ENCODE assay signal across 1 cellular context in the genomic region with DNA sequence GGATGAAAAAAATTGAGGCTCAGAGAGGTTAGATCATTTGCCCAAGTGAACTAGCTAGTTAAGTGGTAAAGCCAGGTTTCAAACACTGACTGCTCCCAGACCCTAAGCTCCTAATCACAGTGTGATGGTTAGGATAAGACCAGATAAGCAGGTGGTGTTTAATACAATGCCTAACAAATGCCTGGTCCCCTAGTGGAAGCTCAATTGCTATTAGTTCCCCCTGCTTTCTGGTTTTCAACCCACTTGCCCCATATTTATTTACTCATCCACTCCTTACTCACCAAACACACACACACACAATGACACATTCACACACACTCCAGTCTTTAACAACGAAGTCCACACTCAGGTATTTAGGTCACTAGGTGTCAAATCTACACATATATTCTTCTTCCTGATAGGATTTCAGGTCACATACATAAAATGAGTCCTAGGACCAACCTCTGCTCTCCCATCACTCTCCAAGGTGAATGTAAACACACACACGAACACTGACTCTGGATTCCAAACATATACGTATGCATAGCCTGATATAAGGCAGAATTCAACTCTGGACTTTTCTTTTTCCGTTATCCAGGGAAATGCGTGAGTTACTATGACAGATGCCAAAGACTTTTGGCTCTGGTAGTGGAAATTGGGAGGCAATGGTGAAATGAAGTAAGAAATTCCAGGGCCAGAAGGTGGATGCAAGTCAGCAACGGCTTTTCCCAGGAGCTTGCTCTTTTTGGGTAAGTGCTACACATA.
TF ChIP-seq lines count a peak whose summit lies in the region.

No MANE protein-coding gene starts in this region.

TF ChIP-seq in HepG2, 621 proteins besides CTCF, POLR2A, EP300 and RAD21 (continues in another document):
- TF ChIP-seq, protein P1, sequence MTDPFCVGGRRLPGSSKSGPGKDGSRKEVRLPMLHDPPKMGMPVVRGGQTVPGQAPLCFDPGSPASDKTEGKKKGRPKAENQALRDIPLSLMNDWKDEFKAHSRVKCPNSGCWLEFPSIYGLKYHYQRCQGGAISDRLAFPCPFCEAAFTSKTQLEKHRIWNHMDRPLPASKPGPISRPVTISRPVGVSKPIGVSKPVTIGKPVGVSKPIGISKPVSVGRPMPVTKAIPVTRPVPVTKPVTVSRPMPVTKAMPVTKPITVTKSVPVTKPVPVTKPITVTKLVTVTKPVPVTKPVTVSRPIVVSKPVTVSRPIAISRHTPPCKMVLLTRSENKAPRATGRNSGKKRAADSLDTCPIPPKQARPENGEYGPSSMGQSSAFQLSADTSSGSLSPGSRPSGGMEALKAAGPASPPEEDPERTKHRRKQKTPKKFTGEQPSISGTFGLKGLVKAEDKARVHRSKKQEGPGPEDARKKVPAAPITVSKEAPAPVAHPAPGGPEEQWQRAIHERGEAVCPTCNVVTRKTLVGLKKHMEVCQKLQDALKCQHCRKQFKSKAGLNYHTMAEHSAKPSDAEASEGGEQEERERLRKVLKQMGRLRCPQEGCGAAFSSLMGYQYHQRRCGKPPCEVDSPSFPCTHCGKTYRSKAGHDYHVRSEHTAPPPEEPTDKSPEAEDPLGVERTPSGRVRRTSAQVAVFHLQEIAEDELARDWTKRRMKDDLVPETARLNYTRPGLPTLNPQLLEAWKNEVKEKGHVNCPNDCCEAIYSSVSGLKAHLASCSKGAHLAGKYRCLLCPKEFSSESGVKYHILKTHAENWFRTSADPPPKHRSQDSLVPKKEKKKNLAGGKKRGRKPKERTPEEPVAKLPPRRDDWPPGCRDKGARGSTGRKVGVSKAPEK (CRISPR knock-in tag; IDR thresholded peaks at IDR 0.05; ENCODE audit: borderline replicate concordance): no peak
- TF ChIP-seq, protein P2, sequence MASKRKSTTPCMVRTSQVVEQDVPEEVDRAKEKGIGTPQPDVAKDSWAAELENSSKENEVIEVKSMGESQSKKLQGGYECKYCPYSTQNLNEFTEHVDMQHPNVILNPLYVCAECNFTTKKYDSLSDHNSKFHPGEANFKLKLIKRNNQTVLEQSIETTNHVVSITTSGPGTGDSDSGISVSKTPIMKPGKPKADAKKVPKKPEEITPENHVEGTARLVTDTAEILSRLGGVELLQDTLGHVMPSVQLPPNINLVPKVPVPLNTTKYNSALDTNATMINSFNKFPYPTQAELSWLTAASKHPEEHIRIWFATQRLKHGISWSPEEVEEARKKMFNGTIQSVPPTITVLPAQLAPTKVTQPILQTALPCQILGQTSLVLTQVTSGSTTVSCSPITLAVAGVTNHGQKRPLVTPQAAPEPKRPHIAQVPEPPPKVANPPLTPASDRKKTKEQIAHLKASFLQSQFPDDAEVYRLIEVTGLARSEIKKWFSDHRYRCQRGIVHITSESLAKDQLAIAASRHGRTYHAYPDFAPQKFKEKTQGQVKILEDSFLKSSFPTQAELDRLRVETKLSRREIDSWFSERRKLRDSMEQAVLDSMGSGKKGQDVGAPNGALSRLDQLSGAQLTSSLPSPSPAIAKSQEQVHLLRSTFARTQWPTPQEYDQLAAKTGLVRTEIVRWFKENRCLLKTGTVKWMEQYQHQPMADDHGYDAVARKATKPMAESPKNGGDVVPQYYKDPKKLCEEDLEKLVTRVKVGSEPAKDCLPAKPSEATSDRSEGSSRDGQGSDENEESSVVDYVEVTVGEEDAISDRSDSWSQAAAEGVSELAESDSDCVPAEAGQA (IDR thresholded peaks at IDR 0.05; ENCODE audit: low read depth): 0 out of 2 replicates have a peak, but pooled peaks have one; percentile 23
- TF ChIP-seq, protein P2 (CRISPR knock-in tag; IDR thresholded peaks at IDR 0.05; ENCODE audit: borderline replicate concordance): no peak
- TF ChIP-seq ZFP82 (CRISPR knock-in tag; IDR thresholded peaks at IDR 0.05; ENCODE audit: borderline replicate concordance) (peak; percentile 61; the same call in 1 of the 2 replicates), ZNF256 (CRISPR knock-in tag; conservative IDR thresholded peaks at IDR 0.05) (peak; percentile 72; the same call in 1 of the 2 replicates), SMC3 (IDR thresholded peaks at IDR 0.05; ENCODE audit: low read length) (0 out of 2 replicates have a peak, but pooled peaks have one; percentile 1), PAWR (CRISPR knock-in tag; IDR thresholded peaks at IDR 0.05; ENCODE audit: borderline replicate concordance) (no peak), FOXK2 (IDR thresholded peaks at IDR 0.05) (peak; percentile 44; the same call in 1 of the 2 replicates), CCAR2 (optimal IDR thresholded peaks at IDR 0.05; ENCODE audit: low read depth, low read length) (no peak), FOXA3 (CRISPR knock-in tag; IDR thresholded peaks at IDR 0.05) (peak; percentile 46; the same call in 1 of the 2 replicates), THYN1 (CRISPR knock-in tag; IDR thresholded peaks at IDR 0.05; ENCODE audit: borderline replicate concordance, low read depth) (0 out of 2 replicates have a peak, but pooled peaks have one; percentile 64), FOXA1 (IDR thresholded peaks at IDR 0.05) (no peak), FOXA1 (CRISPR knock-in tag; IDR thresholded peaks at IDR 0.05) (peak; percentile 39; the same call in 1 of the 2 replicates), ZNF615 (CRISPR knock-in tag; IDR thresholded peaks at IDR 0.05; ENCODE audit: borderline replicate concordance) (0 out of 2 replicates have a peak, but pooled peaks have one; percentile 30), EHMT2 (IDR thresholded peaks at IDR 0.05; ENCODE audit: borderline replicate concordance, low read depth, low read length) (peak; percentile 32; the same call in 1 of the 2 replicates), ZFAT (CRISPR knock-in tag; conservative IDR thresholded peaks at IDR 0.05) (no peak), ZNF572 (CRISPR knock-in tag; IDR thresholded peaks at IDR 0.05) (no peak), SOX6 (IDR thresholded peaks at IDR 0.05) (no peak), SOX6 (CRISPR knock-in tag; IDR thresholded peaks at IDR 0.05) (peak; percentile 11; the same call in 1 of the 2 replicates), FOXP1 (IDR thresholded peaks at IDR 0.05) (peak; percentile 56; the same call in 1 of the 2 replicates), FOXP1 (CRISPR knock-in tag; IDR thresholded peaks at IDR 0.05) (peak; percentile 12; the same call in 1 of the 2 replicates), CREB1 (IDR thresholded peaks at IDR 0.05) (0 out of 2 replicates have a peak, but pooled peaks have one; percentile 17), CREB1 (CRISPR knock-in tag; IDR thresholded peaks at IDR 0.05) (no peak), ZNF816 (CRISPR knock-in tag; IDR thresholded peaks at IDR 0.05; ENCODE audit: borderline replicate concordance) (0 out of 2 replicates have a peak, but pooled peaks have one; percentile 24)
- TF ChIP-seq, protein P3, sequence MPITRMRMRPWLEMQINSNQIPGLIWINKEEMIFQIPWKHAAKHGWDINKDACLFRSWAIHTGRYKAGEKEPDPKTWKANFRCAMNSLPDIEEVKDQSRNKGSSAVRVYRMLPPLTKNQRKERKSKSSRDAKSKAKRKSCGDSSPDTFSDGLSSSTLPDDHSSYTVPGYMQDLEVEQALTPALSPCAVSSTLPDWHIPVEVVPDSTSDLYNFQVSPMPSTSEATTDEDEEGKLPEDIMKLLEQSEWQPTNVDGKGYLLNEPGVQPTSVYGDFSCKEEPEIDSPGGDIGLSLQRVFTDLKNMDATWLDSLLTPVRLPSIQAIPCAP (CRISPR knock-in tag; IDR thresholded peaks at IDR 0.05; ENCODE audit: low read depth): no peak
- TF ChIP-seq, protein P4, sequence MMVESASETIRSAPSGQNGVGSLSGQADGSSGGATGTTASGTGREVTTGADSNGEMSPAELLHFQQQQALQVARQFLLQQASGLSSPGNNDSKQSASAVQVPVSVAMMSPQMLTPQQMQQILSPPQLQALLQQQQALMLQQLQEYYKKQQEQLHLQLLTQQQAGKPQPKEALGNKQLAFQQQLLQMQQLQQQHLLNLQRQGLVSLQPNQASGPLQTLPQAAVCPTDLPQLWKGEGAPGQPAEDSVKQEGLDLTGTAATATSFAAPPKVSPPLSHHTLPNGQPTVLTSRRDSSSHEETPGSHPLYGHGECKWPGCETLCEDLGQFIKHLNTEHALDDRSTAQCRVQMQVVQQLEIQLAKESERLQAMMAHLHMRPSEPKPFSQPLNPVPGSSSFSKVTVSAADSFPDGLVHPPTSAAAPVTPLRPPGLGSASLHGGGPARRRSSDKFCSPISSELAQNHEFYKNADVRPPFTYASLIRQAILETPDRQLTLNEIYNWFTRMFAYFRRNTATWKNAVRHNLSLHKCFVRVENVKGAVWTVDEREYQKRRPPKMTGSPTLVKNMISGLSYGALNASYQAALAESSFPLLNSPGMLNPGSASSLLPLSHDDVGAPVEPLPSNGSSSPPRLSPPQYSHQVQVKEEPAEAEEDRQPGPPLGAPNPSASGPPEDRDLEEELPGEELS (CRISPR knock-in tag; IDR thresholded peaks at IDR 0.05): peak; percentile 35; the same call in 1 of the 2 replicates
- TF ChIP-seq, protein P5, sequence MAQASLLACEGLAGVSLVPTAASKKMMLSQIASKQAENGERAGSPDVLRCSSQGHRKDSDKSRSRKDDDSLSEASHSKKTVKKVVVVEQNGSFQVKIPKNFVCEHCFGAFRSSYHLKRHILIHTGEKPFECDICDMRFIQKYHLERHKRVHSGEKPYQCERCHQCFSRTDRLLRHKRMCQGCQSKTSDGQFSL (CRISPR knock-in tag; IDR thresholded peaks at IDR 0.05): no peak
- TF ChIP-seq, protein P6, sequence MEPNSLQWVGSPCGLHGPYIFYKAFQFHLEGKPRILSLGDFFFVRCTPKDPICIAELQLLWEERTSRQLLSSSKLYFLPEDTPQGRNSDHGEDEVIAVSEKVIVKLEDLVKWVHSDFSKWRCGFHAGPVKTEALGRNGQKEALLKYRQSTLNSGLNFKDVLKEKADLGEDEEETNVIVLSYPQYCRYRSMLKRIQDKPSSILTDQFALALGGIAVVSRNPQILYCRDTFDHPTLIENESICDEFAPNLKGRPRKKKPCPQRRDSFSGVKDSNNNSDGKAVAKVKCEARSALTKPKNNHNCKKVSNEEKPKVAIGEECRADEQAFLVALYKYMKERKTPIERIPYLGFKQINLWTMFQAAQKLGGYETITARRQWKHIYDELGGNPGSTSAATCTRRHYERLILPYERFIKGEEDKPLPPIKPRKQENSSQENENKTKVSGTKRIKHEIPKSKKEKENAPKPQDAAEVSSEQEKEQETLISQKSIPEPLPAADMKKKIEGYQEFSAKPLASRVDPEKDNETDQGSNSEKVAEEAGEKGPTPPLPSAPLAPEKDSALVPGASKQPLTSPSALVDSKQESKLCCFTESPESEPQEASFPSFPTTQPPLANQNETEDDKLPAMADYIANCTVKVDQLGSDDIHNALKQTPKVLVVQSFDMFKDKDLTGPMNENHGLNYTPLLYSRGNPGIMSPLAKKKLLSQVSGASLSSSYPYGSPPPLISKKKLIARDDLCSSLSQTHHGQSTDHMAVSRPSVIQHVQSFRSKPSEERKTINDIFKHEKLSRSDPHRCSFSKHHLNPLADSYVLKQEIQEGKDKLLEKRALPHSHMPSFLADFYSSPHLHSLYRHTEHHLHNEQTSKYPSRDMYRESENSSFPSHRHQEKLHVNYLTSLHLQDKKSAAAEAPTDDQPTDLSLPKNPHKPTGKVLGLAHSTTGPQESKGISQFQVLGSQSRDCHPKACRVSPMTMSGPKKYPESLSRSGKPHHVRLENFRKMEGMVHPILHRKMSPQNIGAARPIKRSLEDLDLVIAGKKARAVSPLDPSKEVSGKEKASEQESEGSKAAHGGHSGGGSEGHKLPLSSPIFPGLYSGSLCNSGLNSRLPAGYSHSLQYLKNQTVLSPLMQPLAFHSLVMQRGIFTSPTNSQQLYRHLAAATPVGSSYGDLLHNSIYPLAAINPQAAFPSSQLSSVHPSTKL (CRISPR knock-in tag; IDR thresholded peaks at IDR 0.05): 0 out of 2 replicates have a peak, but pooled peaks have one; percentile 10
- TF ChIP-seq, protein P7, sequence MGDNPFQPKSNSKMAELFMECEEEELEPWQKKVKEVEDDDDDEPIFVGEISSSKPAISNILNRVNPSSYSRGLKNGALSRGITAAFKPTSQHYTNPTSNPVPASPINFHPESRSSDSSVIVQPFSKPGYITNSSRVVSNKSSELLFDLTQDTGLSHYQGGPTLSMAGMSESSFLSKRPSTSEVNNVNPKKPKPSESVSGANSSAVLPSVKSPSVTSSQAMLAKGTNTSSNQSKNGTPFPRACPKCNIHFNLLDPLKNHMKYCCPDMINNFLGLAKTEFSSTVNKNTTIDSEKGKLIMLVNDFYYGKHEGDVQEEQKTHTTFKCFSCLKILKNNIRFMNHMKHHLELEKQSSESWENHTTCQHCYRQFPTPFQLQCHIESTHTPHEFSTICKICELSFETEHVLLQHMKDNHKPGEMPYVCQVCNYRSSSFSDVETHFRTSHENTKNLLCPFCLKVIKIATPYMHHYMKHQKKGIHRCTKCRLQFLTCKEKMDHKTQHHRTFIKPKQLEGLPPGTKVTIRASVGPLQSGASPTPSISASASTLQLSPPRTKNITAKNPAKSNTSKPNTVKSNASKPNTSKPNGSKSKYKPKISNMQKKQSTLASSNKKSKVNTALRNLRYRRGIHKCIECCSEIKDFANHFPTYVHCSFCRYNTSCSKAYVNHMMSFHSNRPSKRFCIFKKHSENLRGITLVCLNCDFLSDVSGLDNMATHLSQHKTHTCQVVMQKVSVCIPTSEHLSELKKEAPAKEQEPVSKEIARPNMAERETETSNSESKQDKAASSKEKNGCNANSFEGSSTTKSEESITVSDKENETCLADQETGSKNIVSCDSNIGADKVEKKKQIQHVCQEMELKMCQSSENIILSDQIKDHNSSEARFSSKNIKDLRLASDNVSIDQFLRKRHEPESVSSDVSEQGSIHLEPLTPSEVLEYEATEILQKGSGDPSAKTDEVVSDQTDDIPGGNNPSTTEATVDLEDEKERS (CRISPR knock-in tag; IDR thresholded peaks at IDR 0.05): peak; percentile 5; the same call in 1 of the 2 replicates
- TF ChIP-seq, protein P8, sequence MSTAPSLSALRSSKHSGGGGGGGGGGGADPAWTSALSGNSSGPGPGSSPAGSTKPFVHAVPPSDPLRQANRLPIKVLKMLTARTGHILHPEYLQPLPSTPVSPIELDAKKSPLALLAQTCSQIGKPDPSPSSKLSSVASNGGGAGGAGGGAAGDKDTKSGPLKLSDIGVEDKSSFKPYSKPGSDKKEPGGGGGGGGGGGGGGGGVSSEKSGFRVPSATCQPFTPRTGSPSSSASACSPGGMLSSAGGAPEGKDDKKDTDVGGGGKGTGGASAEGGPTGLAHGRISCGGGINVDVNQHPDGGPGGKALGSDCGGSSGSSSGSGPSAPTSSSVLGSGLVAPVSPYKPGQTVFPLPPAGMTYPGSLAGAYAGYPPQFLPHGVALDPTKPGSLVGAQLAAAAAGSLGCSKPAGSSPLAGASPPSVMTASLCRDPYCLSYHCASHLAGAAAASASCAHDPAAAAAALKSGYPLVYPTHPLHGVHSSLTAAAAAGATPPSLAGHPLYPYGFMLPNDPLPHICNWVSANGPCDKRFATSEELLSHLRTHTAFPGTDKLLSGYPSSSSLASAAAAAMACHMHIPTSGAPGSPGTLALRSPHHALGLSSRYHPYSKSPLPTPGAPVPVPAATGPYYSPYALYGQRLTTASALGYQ (CRISPR knock-in tag; IDR thresholded peaks at IDR 0.05): 0 out of 2 replicates have a peak, but pooled peaks have one; percentile 20
